Comparison of ENCODE assay signal across 8 cellular contexts in the genomic region with DNA sequence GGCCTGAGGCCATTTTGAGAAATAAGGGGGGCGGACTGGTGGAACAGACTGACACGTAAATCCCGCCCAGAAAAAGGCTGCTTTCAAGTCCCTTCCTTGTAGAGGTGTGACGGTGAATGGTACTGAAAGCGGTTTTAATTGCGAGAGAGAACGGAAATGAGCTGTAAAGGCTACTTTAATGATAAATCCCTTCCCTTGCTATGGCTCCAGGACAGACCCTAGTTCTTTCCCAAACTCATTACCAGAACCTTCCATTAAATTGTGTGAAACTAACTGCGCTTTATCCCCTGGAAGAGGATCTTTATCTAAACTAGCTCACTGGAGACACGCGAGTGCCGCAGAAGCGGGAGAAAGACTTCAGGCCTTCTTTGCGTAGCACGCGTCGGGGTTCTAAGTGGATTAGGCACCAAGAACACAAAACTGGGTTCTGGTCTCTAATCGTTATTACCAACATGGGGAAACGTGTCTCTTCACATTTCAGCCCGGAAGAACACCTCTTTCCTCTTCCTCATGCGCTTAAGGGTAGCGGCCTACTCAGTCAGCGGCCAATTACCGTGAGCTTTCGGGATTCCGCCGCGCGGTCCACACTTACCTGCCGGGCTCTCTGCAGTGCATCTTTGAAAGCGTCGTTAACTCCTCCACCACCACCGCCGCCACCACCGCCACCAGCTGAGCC.
DNase-seq lines count a peak whose midpoint lies in the region; ATAC-seq lines count a peak whose summit lies in the region.

No MANE protein-coding gene starts in this region.

- H3K36me3 ChIP-seq in mucosa of stomach (ENCODE audit: control insufficient read depth, insufficient read depth, low read length): no peaks in the 10 kb centered on the region

- H3K27me3 ChIP-seq in mucosa of stomach (ENCODE audit: control insufficient read depth, insufficient read depth, low read length): no peaks in the 10 kb centered on the region

- DNase-seq in COLO829 (ENCODE audit: low spot score) (peak; percentile 63), HS-5 (ENCODE audit: low read depth) (peak; percentile 71), NK-92 (lab: John Stamatoyannopoulos, UW; ENCODE audit: unreplicated experiment) (peak; percentile 23), epithelial cell of prostate (ENCODE audit: low read depth, low spot score) (peak; percentile 89)
- DNase-seq in activated CD8-positive, alpha-beta memory T cell treated with anti-CD3 and anti-CD28 coated beads for 48 hours (ENCODE audit: low read depth in 2 of 3, low spot score in 2 of 3): peak in 2 of 3 experiments; percentile 34 to 52
- DNase-seq in stimulated activated CD8-positive, alpha-beta memory T cell treated with anti-CD3 and anti-CD28 coated beads, Interleukin-7, amount 100 ng/mL, for 1 hour (ENCODE audit: low read depth in 2 of 2): peak; percentile 39 to 46

- no peaks in the 10 kb centered on the region for H3K9me3 ChIP-seq in mucosa of stomach (ENCODE audit: control insufficient read depth, low read length)

- H3K9ac ChIP-seq in mucosa of stomach (ENCODE audit: low read length): peak overlapping the region; percentile 94

- H3K4me3 ChIP-seq in mucosa of stomach (ENCODE audit: low read length): peak overlapping the region; percentile 66

- peak; percentile 67 for ATAC-seq in GM21367 (IDR thresholded peaks at IDR 0.05; ENCODE audit: unreplicated experiment)

- H3K4me1 ChIP-seq in mucosa of stomach (ENCODE audit: control insufficient read depth, insufficient read depth, low read length): peaks cover 11% of the 10 kb centered on the region

- H3K27ac ChIP-seq in epithelial cell of prostate: peak overlapping the region; percentile 95

Comparison
In these comparisons a context has a peak if more than half of its experiments do, and no peak if none do; other contexts are left out.
1. Peak in every context shown above with its lines: DNase-seq, ATAC-seq, H3K4me3 ChIP-seq and H3K27ac ChIP-seq.
2. DNase-seq: peak in every context shown above with its lines; median percentile 89 in epithelial cell of prostate; 71 in HS-5; 63 in COLO829; 43 in activated CD8-positive, alpha-beta memory T cell treated with anti-CD3 and anti-CD28 coated beads for 48 hours; 42 in stimulated activated CD8-positive, alpha-beta memory T cell treated with anti-CD3 and anti-CD28 coated beads, Interleukin-7, amount 100 ng/mL, for 1 hour; 23 in NK-92.